ENCODE assay signal across 13 cellular contexts in the genomic region with DNA sequence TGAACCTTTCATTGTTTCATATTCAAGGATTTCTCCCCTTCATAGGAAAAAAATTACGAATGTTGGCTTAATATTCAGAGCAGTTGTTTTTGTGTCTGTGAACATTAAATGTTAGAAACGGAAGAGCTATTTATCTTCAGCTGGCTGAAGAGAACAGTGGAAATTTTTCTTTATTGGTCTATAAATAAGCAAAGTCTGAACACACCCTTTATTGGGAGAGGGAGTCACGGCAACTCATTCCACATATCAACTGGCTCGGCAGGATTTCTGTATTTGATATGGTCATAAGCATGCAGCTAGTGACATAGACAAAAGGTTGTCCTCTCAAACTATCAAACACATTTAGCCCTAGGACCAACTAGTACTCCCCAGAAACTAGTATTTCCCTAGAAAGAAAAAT.
"Had no signal": no experiment of that assay in that cellular context is flagged by ENCODE, and none has a peak within 500 bp of the region (broad histone marks: within the 10 kb centered on the region; RNA-seq: fewer than 3 reads in every experiment).

No MANE protein-coding gene starts in this region.

- H3K27me3 ChIP-seq: foreskin keratinocyte, neural progenitor cell, right atrium auricular region had no signal

- H3K4me3 ChIP-seq: neural progenitor cell, right atrium auricular region, tibial nerve had no signal

- H3K27ac ChIP-seq: foreskin keratinocyte, neural progenitor cell, parathyroid adenoma, right atrium auricular region, tibial nerve had no signal

- H3K4me2 ChIP-seq: neural progenitor cell had no signal

- H3K79me2 ChIP-seq: parathyroid adenoma had no signal

- H2AFZ ChIP-seq: neural progenitor cell, parathyroid adenoma had no signal

- H3K27me3 Mint-ChIP-seq: activated naive CD8-positive, alpha-beta T cell treated with anti-CD3 and anti-CD28 coated beads, Interleukin-2, amount 10 ng/mL, durations not matched to agents 7 days and 5 days had no signal

- H3K9me3 ChIP-seq: right atrium auricular region, tibial nerve had no signal

- H3K36me3 Mint-ChIP-seq: activated naive CD8-positive, alpha-beta T cell treated with anti-CD3 and anti-CD28 coated beads, Interleukin-2, amount 10 ng/mL, durations not matched to agents 7 days and 5 days; memory B cell; neural progenitor cell; stimulated activated effector memory CD8-positive, alpha-beta T cell treated with anti-CD3 and anti-CD28 coated beads, Interleukin-12 subunit alpha, Interleukin-12 subunit beta, amount 100 ng/mL, for 72 hours; T-cell had no signal

- DNase-seq: activated CD4-positive, alpha-beta T cell treated with anti-CD3 and anti-CD28 coated beads for 48 hours; activated CD8-positive, alpha-beta memory T cell treated with anti-CD3 and anti-CD28 coated beads, Interleukin-2, amount 50 U/mL, for 48 hours; activated CD8-positive, alpha-beta T cell treated with anti-CD3 and anti-CD28 coated beads, Interleukin-2, amount 10 ng/mL, durations not matched to agents 7 days and 5 days; activated naive CD8-positive, alpha-beta T cell treated with anti-CD3 and anti-CD28 coated beads, Interleukin-2, amount 10 ng/mL, durations not matched to agents 7 days and 5 days; aorta; foreskin keratinocyte; T-cell had no signal

- H3K4me3 Mint-ChIP-seq: activated CD8-positive, alpha-beta T cell treated with anti-CD3 and anti-CD28 coated beads, Interleukin-2, amount 10 ng/mL, durations not matched to agents 7 days and 5 days; activated naive CD8-positive, alpha-beta T cell treated with anti-CD3 and anti-CD28 coated beads, Interleukin-2, amount 10 ng/mL, durations not matched to agents 7 days and 5 days; memory B cell; neural progenitor cell; stimulated activated effector memory CD8-positive, alpha-beta T cell treated with anti-CD3 and anti-CD28 coated beads, Interleukin-12 subunit alpha, Interleukin-12 subunit beta, amount 100 ng/mL, for 72 hours; T-cell had no signal

- H3K36me3 ChIP-seq: neural progenitor cell, right atrium auricular region, tibial nerve had no signal

- ATAC-seq: activated CD8-positive, alpha-beta T cell treated with anti-CD3 and anti-CD28 coated beads, Interleukin-2, amount 10 ng/mL, durations not matched to agents 7 days and 5 days; foreskin keratinocyte; stimulated activated effector memory CD8-positive, alpha-beta T cell treated with anti-CD3 and anti-CD28 coated beads, Interleukin-12 subunit alpha, Interleukin-12 subunit beta, amount 100 ng/mL, for 72 hours; T-cell had no signal

- H3K4me1 ChIP-seq: foreskin keratinocyte, parathyroid adenoma had no signal

- H3K9ac ChIP-seq: neural progenitor cell, parathyroid adenoma had no signal

- H3K9me3 Mint-ChIP-seq: activated naive CD8-positive, alpha-beta T cell treated with anti-CD3 and anti-CD28 coated beads, Interleukin-2, amount 10 ng/mL, durations not matched to agents 7 days and 5 days; memory B cell; neural progenitor cell; stimulated activated effector memory CD8-positive, alpha-beta T cell treated with anti-CD3 and anti-CD28 coated beads, Interleukin-12 subunit alpha, Interleukin-12 subunit beta, amount 100 ng/mL, for 72 hours; T-cell had no signal

- H3K27ac Mint-ChIP-seq: activated CD8-positive, alpha-beta T cell treated with anti-CD3 and anti-CD28 coated beads, Interleukin-2, amount 10 ng/mL, durations not matched to agents 7 days and 5 days; activated naive CD8-positive, alpha-beta T cell treated with anti-CD3 and anti-CD28 coated beads, Interleukin-2, amount 10 ng/mL, durations not matched to agents 7 days and 5 days; memory B cell; neural progenitor cell; stimulated activated effector memory CD8-positive, alpha-beta T cell treated with anti-CD3 and anti-CD28 coated beads, Interleukin-12 subunit alpha, Interleukin-12 subunit beta, amount 100 ng/mL, for 72 hours; T-cell had no signal
